In the genomic region with DNA sequence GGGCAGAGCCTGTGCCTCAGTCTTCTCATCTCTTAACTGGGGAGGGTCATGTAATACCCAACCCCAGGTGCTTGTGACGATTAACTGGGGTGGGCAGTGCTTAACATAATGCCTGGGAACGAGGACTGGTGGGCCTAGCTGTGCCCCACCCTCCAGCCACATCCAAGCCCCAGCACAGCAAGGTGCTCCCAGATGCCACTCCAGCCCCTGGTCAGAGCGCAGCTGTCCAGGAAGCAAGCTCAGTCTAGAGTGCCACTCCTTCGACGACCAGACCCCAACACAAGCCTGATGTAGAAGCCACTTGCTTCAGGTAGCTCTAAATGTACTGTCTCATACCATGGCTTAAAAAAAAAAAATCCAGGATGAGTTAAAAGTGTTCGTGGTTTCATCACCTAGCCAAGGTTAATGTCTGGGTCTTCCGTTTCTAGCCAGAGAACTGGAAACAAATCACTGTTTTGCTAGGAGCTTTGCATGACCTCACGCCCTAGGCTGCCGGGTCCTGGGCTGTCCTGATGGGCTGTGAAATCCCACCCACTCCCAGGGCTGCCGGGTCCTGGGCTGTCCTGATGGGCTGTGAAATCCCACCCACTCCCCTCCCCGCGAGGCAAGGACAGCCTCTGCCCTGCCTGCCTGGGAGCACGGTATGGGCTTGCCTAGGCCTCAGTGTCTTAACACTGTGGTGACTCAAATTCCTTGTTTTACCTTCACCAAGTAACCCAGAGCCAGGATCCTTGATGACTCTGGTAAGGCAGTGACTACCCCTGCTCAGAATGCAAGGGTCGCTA, we compare ENCODE assay signal across 10 cellular contexts. TPM values are rescaled to one million over a fixed set of nuclear protein-coding genes. Genes with fewer than 3 reads are reported as not detected.
DNase-seq lines count a peak whose midpoint lies in the region; ATAC-seq and TF ChIP-seq lines count a peak whose summit lies in the region.
"Had no signal": no experiment of that assay in that cellular context is flagged by ENCODE, and none has a peak within 500 bp of the region (broad histone marks: within the 10 kb centered on the region; RNA-seq: fewer than 3 reads in every experiment).

No MANE protein-coding gene starts in this region.

- H3K27me3 Mint-ChIP-seq in activated T-cell treated with anti-CD3 and anti-CD28 coated beads, Interleukin-2, amount 50 U/mL, for 4 hours (ENCODE audit: low read depth) = no peaks in the 10 kb centered on the region
- H3K27me3 Mint-ChIP-seq in activated naive CD8-positive, alpha-beta T cell treated with anti-CD3 and anti-CD28 coated beads, Interleukin-2, amount 10 ng/mL, durations not matched to agents 7 days and 5 days = no peaks in the 10 kb centered on the region

- no peak overlapping the region for H3K4me3 Mint-ChIP-seq in activated T-cell treated with anti-CD3 and anti-CD28 coated beads, Interleukin-2, amount 50 U/mL, for 4 hours
- H3K4me3 Mint-ChIP-seq in activated naive CD8-positive, alpha-beta T cell treated with anti-CD3 and anti-CD28 coated beads, Interleukin-2, amount 10 ng/mL, durations not matched to agents 7 days and 5 days = no peak overlapping the region
- no peak overlapping the region for H3K4me3 Mint-ChIP-seq in stimulated activated effector memory CD8-positive, alpha-beta T cell treated with anti-CD3 and anti-CD28 coated beads, Interleukin-12 subunit alpha, Interleukin-12 subunit beta, amount 100 ng/mL, for 72 hours

- no peaks in the 10 kb centered on the region for H3K36me3 ChIP-seq in hepatocyte (replicated peaks; ENCODE audit: insufficient read depth, low read depth)

- H3K27me3 ChIP-seq in hepatocyte = no peaks in the 10 kb centered on the region
- H3K27me3 ChIP-seq: BLaER1 had no signal

- no peak overlapping the region for H3K27ac Mint-ChIP-seq in activated naive CD8-positive, alpha-beta T cell treated with anti-CD3 and anti-CD28 coated beads, Interleukin-2, amount 10 ng/mL, durations not matched to agents 7 days and 5 days
- peak overlapping the region; percentile 40 for H3K27ac Mint-ChIP-seq in stimulated activated effector memory CD8-positive, alpha-beta T cell treated with anti-CD3 and anti-CD28 coated beads, Interleukin-12 subunit alpha, Interleukin-12 subunit beta, amount 100 ng/mL, for 72 hours

- ATAC-seq in activated T-cell treated with anti-CD3 and anti-CD28 coated beads, Interleukin-2, amount 50 U/mL, for 4 hours = peak; percentile 15 to 25
- peak; percentile 46 for ATAC-seq in activated naive CD8-positive, alpha-beta T cell treated with anti-CD3 and anti-CD28 coated beads, Interleukin-2, amount 10 ng/mL, durations not matched to agents 7 days and 5 days (ENCODE audit: low read depth)
- peak; percentile 66 for ATAC-seq in stimulated activated effector memory CD8-positive, alpha-beta T cell treated with anti-CD3 and anti-CD28 coated beads, Interleukin-12 subunit alpha, Interleukin-12 subunit beta, amount 100 ng/mL, for 72 hours

- no peak for DNase-seq in activated T-cell treated with anti-CD3 and anti-CD28 coated beads, Interleukin-2, amount 50 U/mL, for 4 hours
- DNase-seq in activated T-cell treated with anti-CD3 and anti-CD28 coated beads, Interleukin-2, amount 50 U/mL, for 1 hour = no peak
- no peak for DNase-seq in activated naive CD8-positive, alpha-beta T cell treated with anti-CD3 and anti-CD28 coated beads, Interleukin-2, amount 10 ng/mL, durations not matched to agents 7 days and 5 days
- DNase-seq in hepatocyte (ENCODE audit: low spot score) = peak; percentile 37
- DNase-seq in stimulated activated effector memory CD8-positive, alpha-beta T cell treated with anti-CD3 and anti-CD28 coated beads, Interleukin-12 subunit alpha, Interleukin-12 subunit beta, amount 100 ng/mL, for 72 hours (ENCODE audit: low spot score in 2 of 2) = no peak
- DNase-seq in NCI-H187 (lab: John Stamatoyannopoulos, UW) = no peak
- no peak for DNase-seq in stimulated activated naive CD4-positive, alpha-beta T cell treated with Interleukin-2 at 50 U/mL for 16 hours (lab: John Stamatoyannopoulos, UW)
- no peak for DNase-seq in COR-L47 (lab: John Stamatoyannopoulos, UW)
- DNase-seq: OCI-M1 had no signal

- H3K4me1 ChIP-seq in hepatocyte (ENCODE audit: insufficient read depth) = no peaks in the 10 kb centered on the region

- no peak overlapping the region for H2AFZ ChIP-seq in hepatocyte

- H3K79me2 ChIP-seq in hepatocyte = peaks cover 2% of the 10 kb centered on the region

- H3K27ac ChIP-seq in hepatocyte = peak overlapping the region; percentile 41
- H3K27ac ChIP-seq: BLaER1 had no signal

- peaks cover 3% of the 10 kb centered on the region for H3K36me3 Mint-ChIP-seq in activated T-cell treated with anti-CD3 and anti-CD28 coated beads, Interleukin-2, amount 50 U/mL, for 4 hours (ENCODE audit: insufficient read depth)
- H3K36me3 Mint-ChIP-seq in activated naive CD8-positive, alpha-beta T cell treated with anti-CD3 and anti-CD28 coated beads, Interleukin-2, amount 10 ng/mL, durations not matched to agents 7 days and 5 days = peaks cover 3% of the 10 kb centered on the region
- H3K36me3 Mint-ChIP-seq in stimulated activated effector memory CD8-positive, alpha-beta T cell treated with anti-CD3 and anti-CD28 coated beads, Interleukin-12 subunit alpha, Interleukin-12 subunit beta, amount 100 ng/mL, for 72 hours = peaks cover 12% of the 10 kb centered on the region

- POLR2A ChIA-PET in activated naive CD8-positive, alpha-beta T cell treated with anti-CD3 and anti-CD28 coated beads, Interleukin-2, amount 10 ng/mL, durations not matched to agents 7 days and 5 days (lab: Charles Lee) = no interaction called here

- no peaks in the 10 kb centered on the region for H4K20me1 ChIP-seq in hepatocyte (ENCODE audit: insufficient read depth, poor library complexity, severe bottlenecking)

- no peak for TF ChIP-seq CTCF in hepatocyte (IDR thresholded peaks at IDR 0.05; ENCODE audit: poor library complexity)

- H3K4me3 ChIP-seq in hepatocyte = no peak overlapping the region
- H3K4me3 ChIP-seq: BLaER1 had no signal

- no peak overlapping the region for H3K4me2 ChIP-seq in hepatocyte
- H3K4me2 ChIP-seq: BLaER1 had no signal

- 44% methylated on average over 14 of the region's 14 CpGs for WGBS in hepatocyte (ENCODE audit: low lambda C conversion rate, missing lambda C conversion rate)

- H3K9me2 ChIP-seq in hepatocyte (replicated peaks; ENCODE audit: insufficient read depth) = no peaks in the 10 kb centered on the region

- H3K9me3 ChIP-seq in hepatocyte (ENCODE audit: low read depth) = no peaks in the 10 kb centered on the region
- H3K9me3 ChIP-seq: BLaER1 had no signal

- H3K4me1 Mint-ChIP-seq in activated T-cell treated with anti-CD3 and anti-CD28 coated beads, Interleukin-2, amount 50 U/mL, for 4 hours (ENCODE audit: low read depth) = peaks cover 4% of the 10 kb centered on the region
- peaks cover 12% of the 10 kb centered on the region for H3K4me1 Mint-ChIP-seq in activated naive CD8-positive, alpha-beta T cell treated with anti-CD3 and anti-CD28 coated beads, Interleukin-2, amount 10 ng/mL, durations not matched to agents 7 days and 5 days
- peaks cover 10% of the 10 kb centered on the region for H3K4me1 Mint-ChIP-seq in stimulated activated effector memory CD8-positive, alpha-beta T cell treated with anti-CD3 and anti-CD28 coated beads, Interleukin-12 subunit alpha, Interleukin-12 subunit beta, amount 100 ng/mL, for 72 hours

- H3K9me3 Mint-ChIP-seq in activated T-cell treated with anti-CD3 and anti-CD28 coated beads, Interleukin-2, amount 50 U/mL, for 4 hours = no peaks in the 10 kb centered on the region
- H3K9me3 Mint-ChIP-seq in activated naive CD8-positive, alpha-beta T cell treated with anti-CD3 and anti-CD28 coated beads, Interleukin-2, amount 10 ng/mL, durations not matched to agents 7 days and 5 days = no peaks in the 10 kb centered on the region
- H3K9me3 Mint-ChIP-seq in stimulated activated effector memory CD8-positive, alpha-beta T cell treated with anti-CD3 and anti-CD28 coated beads, Interleukin-12 subunit alpha, Interleukin-12 subunit beta, amount 100 ng/mL, for 72 hours = no peaks in the 10 kb centered on the region

RNA-seq across cellular contexts. Expression of a gene that starts 7.7 kb away (rescaled TPM):
- total RNA-seq in activated T-cell treated with anti-CD3 and anti-CD28 coated beads, Interleukin-2, amount 50 U/mL, for 4 hours = 1 to 10 TPM; 1.5 to 3.0 (median 2.1) TPM
- 10 to 100 TPM; 14.0 to 14.7 TPM for total RNA-seq in activated naive CD8-positive, alpha-beta T cell treated with anti-CD3 and anti-CD28 coated beads, Interleukin-2, amount 10 ng/mL, durations not matched to agents 7 days and 5 days
- 29.3 and 30.7 TPM in 2 replicates for total RNA-seq in hepatocyte
- polyA plus RNA-seq in hepatocyte = 20.5 and 21.0 TPM in 2 replicates

RNA-seq across cellular contexts. Expression of a gene that starts 9.6 kb away (rescaled TPM):
- 100 to 1,000 TPM; 235 to 264 (median 244) TPM for total RNA-seq in activated T-cell treated with anti-CD3 and anti-CD28 coated beads, Interleukin-2, amount 50 U/mL, for 4 hours
- 100 to 1,000 TPM; 334 to 354 TPM for total RNA-seq in activated naive CD8-positive, alpha-beta T cell treated with anti-CD3 and anti-CD28 coated beads, Interleukin-2, amount 10 ng/mL, durations not matched to agents 7 days and 5 days
- 110 and 142 TPM in 2 replicates for total RNA-seq in hepatocyte
- polyA plus RNA-seq in hepatocyte = 188 and 210 TPM in 2 replicates

RNA-seq across cellular contexts. Expression of a gene that starts 42.7 kb away (rescaled TPM):
- total RNA-seq in activated T-cell treated with anti-CD3 and anti-CD28 coated beads, Interleukin-2, amount 50 U/mL, for 4 hours = 10 to 100 TPM; 18.1 to 19.8 (median 19.0) TPM
- total RNA-seq in activated naive CD8-positive, alpha-beta T cell treated with anti-CD3 and anti-CD28 coated beads, Interleukin-2, amount 10 ng/mL, durations not matched to agents 7 days and 5 days = 10 to 100 TPM; 21.3 to 21.6 TPM
- 46.0 and 51.9 TPM in 2 replicates for total RNA-seq in hepatocyte
- 5.4 and 7.1 TPM in 2 replicates for polyA plus RNA-seq in hepatocyte

RNA-seq across cellular contexts. Expression of a gene that starts 46.7 kb away (rescaled TPM):
- 10 to 100 TPM; 76.2 to 82.7 (median 76.4) TPM for total RNA-seq in activated T-cell treated with anti-CD3 and anti-CD28 coated beads, Interleukin-2, amount 50 U/mL, for 4 hours
- 10 to 100 TPM; 61.5 to 61.7 TPM for total RNA-seq in activated naive CD8-positive, alpha-beta T cell treated with anti-CD3 and anti-CD28 coated beads, Interleukin-2, amount 10 ng/mL, durations not matched to agents 7 days and 5 days
- 24.3 and 28.2 TPM in 2 replicates for total RNA-seq in hepatocyte
- 15.5 and 22.5 TPM in 2 replicates for polyA plus RNA-seq in hepatocyte

RNA-seq across cellular contexts. Expression of a gene that starts 47.0 kb away (rescaled TPM):
- 10 to 100 TPM; 20.3 to 22.3 (median 22.1) TPM for total RNA-seq in activated T-cell treated with anti-CD3 and anti-CD28 coated beads, Interleukin-2, amount 50 U/mL, for 4 hours
- total RNA-seq in activated naive CD8-positive, alpha-beta T cell treated with anti-CD3 and anti-CD28 coated beads, Interleukin-2, amount 10 ng/mL, durations not matched to agents 7 days and 5 days = 10 to 100 TPM; 34.5 to 35.2 TPM
- total RNA-seq in hepatocyte = 13.8 and 17.7 TPM in 2 replicates
- polyA plus RNA-seq in hepatocyte = 3.8 TPM in 2 replicates
